In genomic region chr7:125857606-125858005, GRCh38 we compare ENCODE assay signal across 21 cellular contexts.
"Had no signal": no experiment of that assay in that cellular context is flagged by ENCODE, and none has a peak within 500 bp of the region (broad histone marks: within the 10 kb centered on the region; RNA-seq: fewer than 3 reads in every experiment).

No MANE protein-coding gene starts in this region.

- H3K4me1 Mint-ChIP-seq: activated naive CD8-positive, alpha-beta T cell treated with anti-CD3 and anti-CD28 coated beads, Interleukin-2, amount 10 ng/mL, durations not matched to agents 7 days and 5 days; neural crest cell had no signal

- H3K4me3 ChIP-seq: cardiac muscle cell, dorsolateral prefrontal cortex, gastroesophageal sphincter, heart left ventricle, left lung, tibial nerve, vagina had no signal

- H3K9me3 Mint-ChIP-seq: neural crest cell had no signal

- H3K27ac Mint-ChIP-seq: activated CD8-positive, alpha-beta T cell treated with anti-CD3 and anti-CD28 coated beads for 36 hours; activated naive CD8-positive, alpha-beta T cell treated with anti-CD3 and anti-CD28 coated beads, Interleukin-2, amount 10 ng/mL, durations not matched to agents 7 days and 5 days; activated T-helper 2 cell treated with anti-CD3 and anti-CD28 coated beads, Interferon-gamma antibody, Interleukin-2, Interleukin-4, amounts not matched to agents 10 μg/mL and 5 μg/mL and 100 μg/mL, durations not matched to agents 14 hours and 24 hours and 36 hours; progenitor cell of endocrine pancreas had no signal

- DNase-seq: activated CD4-positive, alpha-beta T cell treated with anti-CD3 and anti-CD28 coated beads for 48 hours; activated CD4-positive, CD25-positive, alpha-beta regulatory T cell; activated CD8-positive, alpha-beta T cell treated with anti-CD3 and anti-CD28 coated beads for 36 hours; activated naive CD4-positive, alpha-beta T cell treated with Interleukin-2 at 50 U/mL for 16 hours; activated naive CD8-positive, alpha-beta T cell treated with anti-CD3 and anti-CD28 coated beads, Interleukin-2, amount 10 ng/mL, durations not matched to agents 7 days and 5 days; activated T-cell treated with anti-CD3 and anti-CD28 coated beads, Interleukin-2, amount 50 U/mL, for 1 hour; dorsolateral prefrontal cortex; heart left ventricle; stimulated activated CD4-positive, alpha-beta T cell treated with anti-CD3 and anti-CD28 coated beads, Interleukin-2, amount 100 ng/mL, for 24 hours; stimulated activated naive CD4-positive, alpha-beta T cell treated with Interleukin-2 at 50 U/mL for 16 hours; substantia nigra; T-helper 1 cell; T-helper 9 cell had no signal

- ATAC-seq: activated CD8-positive, alpha-beta T cell treated with anti-CD3 and anti-CD28 coated beads for 36 hours; gastroesophageal sphincter; heart left ventricle; left lung had no signal

- H3K4me3 Mint-ChIP-seq: activated CD8-positive, alpha-beta T cell treated with anti-CD3 and anti-CD28 coated beads for 36 hours; activated naive CD8-positive, alpha-beta T cell treated with anti-CD3 and anti-CD28 coated beads, Interleukin-2, amount 10 ng/mL, durations not matched to agents 7 days and 5 days; neural crest cell had no signal

- H3K36me3 Mint-ChIP-seq: activated naive CD8-positive, alpha-beta T cell treated with anti-CD3 and anti-CD28 coated beads, Interleukin-2, amount 10 ng/mL, durations not matched to agents 7 days and 5 days had no signal

- H3K27me3 Mint-ChIP-seq: activated CD8-positive, alpha-beta T cell treated with anti-CD3 and anti-CD28 coated beads for 36 hours; activated naive CD8-positive, alpha-beta T cell treated with anti-CD3 and anti-CD28 coated beads, Interleukin-2, amount 10 ng/mL, durations not matched to agents 7 days and 5 days; progenitor cell of endocrine pancreas had no signal
